Comparison of ENCODE assay signal across 8 cellular contexts in the genomic region with DNA sequence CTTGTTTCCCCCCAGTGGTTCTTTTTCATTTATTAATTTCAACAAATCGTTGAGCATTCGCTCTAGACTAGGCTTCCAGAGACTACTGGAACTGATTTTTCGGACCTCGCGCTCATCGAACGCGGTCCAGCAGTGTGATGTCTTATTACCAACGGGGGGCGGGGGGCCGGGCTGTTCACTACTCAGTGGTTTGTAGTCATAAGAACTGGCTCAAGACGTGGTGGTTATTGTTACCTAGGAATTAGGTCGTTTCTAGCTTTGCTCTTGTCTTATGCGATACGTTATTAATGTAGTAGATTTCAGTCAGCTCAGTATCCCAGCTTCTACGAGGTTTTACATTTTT. TPM values are rescaled to one million over a fixed set of nuclear protein-coding genes. Genes with fewer than 3 reads are reported as not detected.
DNase-seq lines count a peak whose midpoint lies in the region; ATAC-seq, FAIRE-seq and TF ChIP-seq lines count a peak whose summit lies in the region.

No MANE protein-coding gene starts in this region.

- H3K4me1 ChIP-seq in DOHH2 (ENCODE audit: control insufficient read depth, low read length) (peaks cover 24% of the 10 kb centered on the region), HUES6 (ENCODE audit: control insufficient read depth, insufficient read depth, low read length) (peaks cover 7% of the 10 kb centered on the region), GM12878 (ENCODE audit: control insufficient read depth, insufficient read depth, low read length) (no peaks in the 10 kb centered on the region; the same call in 1 of the 2 replicates), thoracic aorta (ENCODE audit: control insufficient read depth in 1 of 2, low read depth in 2 of 2) (peaks cover 9 to 24% of the 10 kb centered on the region in 2 donors)

- H3K9me3 ChIP-seq in DOHH2 (ENCODE audit: control insufficient read depth, insufficient read depth, low read length), result no peaks in the 10 kb centered on the region
- peaks cover 11% of the 10 kb centered on the region for H3K9me3 ChIP-seq in HUES6 (ENCODE audit: control insufficient read depth, insufficient read depth, low read depth, low read length)
- H3K9me3 ChIP-seq in GM12878 (replicated peaks; ENCODE audit: control insufficient read depth, insufficient read depth, low read length), result no peaks in the 10 kb centered on the region
- no peaks in the 10 kb centered on the region for H3K9me3 ChIP-seq in thoracic aorta

- H3K27ac ChIP-seq in DOHH2 (ENCODE audit: low read depth, low read length) (peak overlapping the region; percentile 74), HUES6 (ENCODE audit: low read depth, low read length) (peak overlapping the region; percentile 94; the same call in 1 of the 2 replicates), GM12878 (ENCODE audit: control insufficient read depth, insufficient read depth) (peak overlapping the region; percentile 99), thoracic aorta (peak overlapping the region; percentile 86 to 95)

- CTCF ChIA-PET in GM12878 (lab: Yijun Ruan, JAX), result interaction anchor here (0.6 to 2.8 kb wide), 7 partner anchors 31 to 551 kb away, joined by 3 to 17 read pairs (median 3); no protein-coding TSS in a partner anchor

- no peak for DNase-seq in GM12878 (ENCODE audit: low read depth, low spot score)
- peak in 1 of 2 donors; percentile 34 for DNase-seq in left colon
- no peak for DNase-seq in thoracic aorta (ENCODE audit: low spot score)
- no peak for DNase-seq in NCI-H187 (lab: John Stamatoyannopoulos, UW)
- no peak for DNase-seq in NCI-H1105 treated with DMSO at 0.1 percent for 48 hours (lab: John Stamatoyannopoulos, UW)

- FAIRE-seq in GM12878 (lab: Jason Lieb, UNC), result peak; percentile 23

- H3K79me2 ChIP-seq in DOHH2 (ENCODE audit: control insufficient read depth, low read length) (peaks cover 57% of the 10 kb centered on the region), GM12878 (ENCODE audit: control insufficient read depth, insufficient read depth, low read length) (peaks cover 45% of the 10 kb centered on the region)

- H2AFZ ChIP-seq in GM12878 (ENCODE audit: control insufficient read depth, low read depth, low read length), result no peak overlapping the region

- peak overlapping the region; percentile 96 for H3K9ac ChIP-seq in HUES6 (ENCODE audit: low read length)
- H3K9ac ChIP-seq in GM12878 (ENCODE audit: control insufficient read depth, insufficient read depth, low read length), result peak overlapping the region; percentile 100

- H3K4me3 ChIP-seq in DOHH2 (ENCODE audit: low read length), result peak overlapping the region; percentile 98
- peak overlapping the region; percentile 96 for H3K4me3 ChIP-seq in HUES6 (ENCODE audit: low read depth, low read length)
- peak overlapping the region; percentile 78 for H3K4me3 ChIP-seq in GM12878
- H3K4me3 ChIP-seq in thoracic aorta, result peak overlapping the region; percentile 91

- 2% methylated on average over 16 of the region's 16 CpGs for WGBS in GM12878 (ENCODE audit: insufficient coverage, insufficient replicate concordance, low lambda C conversion rate, missing lambda C conversion rate)

- no TSS peak for BruUV-seq in GM12878 (replicated peaks; lab: Mats Ljungman, UMichigan)

- peaks cover 55% of the 10 kb centered on the region for H3K36me3 ChIP-seq in DOHH2 (ENCODE audit: control insufficient read depth, low read length)
- peaks cover 44% of the 10 kb centered on the region for H3K36me3 ChIP-seq in HUES6 (ENCODE audit: control insufficient read depth, insufficient read depth, low read length)
- peaks cover 10 to 15% of the 10 kb centered on the region in 2 experiments for H3K36me3 ChIP-seq in GM12878 (ENCODE audit: control insufficient read depth in 2 of 2, insufficient read depth in 2 of 2, low read length in 1 of 2)
- peaks cover 31% of the 10 kb centered on the region for H3K36me3 ChIP-seq in thoracic aorta

- in situ Hi-C loops in GM12878 (cut with MboI), result no loop called here

- POLR2A ChIA-PET in GM12878 (lab: Charles Lee), result interaction anchor here (0.5 to 1.2 kb wide), 9 partner anchors 10 to 1021 kb away, joined by 3 to 6 read pairs (median 3); partner anchors contain the start of genes GNAI2, HYAL3, NAA80 and RBM6

- TF ChIP-seq EP300 in GM12878 (IDR thresholded peaks at IDR 0.05; ENCODE audit: borderline replicate concordance in 1 of 2, control insufficient read depth in 1 of 2, low read depth in 2 of 2, low read length in 2 of 2), result no peak

- H3K4me2 ChIP-seq in DOHH2 (ENCODE audit: low read length), result peak overlapping the region; percentile 85
- peak overlapping the region; percentile 46 for H3K4me2 ChIP-seq in GM12878 (ENCODE audit: control insufficient read depth, insufficient read depth)

- H4K20me1 ChIP-seq in DOHH2 (ENCODE audit: control insufficient read depth, insufficient read depth, low read depth, low read length) (peaks cover 17% of the 10 kb centered on the region; the same call in 1 of the 2 replicates), GM12878 (ENCODE audit: control insufficient read depth, insufficient read depth) (no peaks in the 10 kb centered on the region)

- RAD21 ChIA-PET in GM12878 (lab: Charles Lee; ENCODE audit: unreplicated experiment), result interaction anchor here (1.0 to 1.4 kb wide), 2 partner anchors 160 to 231 kb away, joined by 3 to 7 read pairs; partner anchors contain the start of gene MON1A

- no peak for TF ChIP-seq RAD21 in GM12878 (IDR thresholded peaks at IDR 0.05; ENCODE audit: insufficient read depth, low read depth, low read length)

- H3F3A ChIP-seq in DOHH2 (ENCODE audit: control insufficient read depth, insufficient read depth), result peaks cover 11% of the 10 kb centered on the region

- intact Hi-C loops in GM12878 (cut with micrococcal nuclease; ENCODE audit: unreplicated experiment), result no loop called here
- intact Hi-C loops in left colon (cut with DNase I, micrococcal nuclease), result no loop called here

- SMC1A ChIA-PET in GM12878 (lab: Charles Lee; ENCODE audit: uncharacterized antibody, unreplicated experiment), result interaction anchor here (0.7 to 1.7 kb wide), 5 partner anchors 10 to 146 kb away, joined by 3 to 7 read pairs (median 4); no protein-coding TSS in a partner anchor

- H3K27me3 ChIP-seq in DOHH2 (ENCODE audit: control insufficient read depth, low read length) (no peaks in the 10 kb centered on the region), HUES6 (ENCODE audit: control insufficient read depth, insufficient read depth, low read length) (no peaks in the 10 kb centered on the region), GM12878 (replicated peaks in 1 of 2; ENCODE audit: control insufficient read depth in 2 of 2, insufficient read depth in 2 of 2, low read length in 1 of 2) (no peaks in the 10 kb centered on the region), thoracic aorta (replicated peaks; ENCODE audit: insufficient read depth) (no peaks in the 10 kb centered on the region)

- TF ChIP-seq POLR2A in GM12878 (IDR thresholded peaks at IDR 0.05; ENCODE audit: low read depth, low read length), result no peak

- TF ChIP-seq CTCF in DOHH2 (IDR thresholded peaks at IDR 0.05; ENCODE audit: low read depth, low read length, poor library complexity, severe bottlenecking) (no peak), GM12878 (IDR thresholded peaks at IDR 0.05 in 2 of 3, conservative IDR thresholded peaks at IDR 0.05 in 1 of 3; ENCODE audit: control insufficient read depth in 2 of 3, extremely low read depth in 1 of 3, insufficient read depth in 1 of 3, low read depth in 3 of 3, low read length in 3 of 3) (no peak), thoracic aorta (IDR thresholded peaks at IDR 0.05) (no peak)

- H3K9me2 ChIP-seq in DOHH2 (replicated peaks; ENCODE audit: control insufficient read depth, low read length), result no peaks in the 10 kb centered on the region

- ATAC-seq in GM12878, result peak; percentile 37
- peak; percentile 25 for ATAC-seq in left colon
- peak; percentile 8 for ATAC-seq in thoracic aorta (ENCODE audit: insufficient number of reproducible peaks, low FRiP score, low read depth)
- no peak for ATAC-seq in HG03159 (IDR thresholded peaks at IDR 0.05; ENCODE audit: unreplicated experiment)

TF ChIP-seq in GM12878, 131 proteins besides CTCF, POLR2A, EP300 and RAD21:
- TF ChIP-seq CREB1 (IDR thresholded peaks at IDR 0.05; ENCODE audit: low read depth) (no peak), PAX8 (IDR thresholded peaks at IDR 0.05) (peak; percentile 41; the same call in 1 of the 2 replicates)

RNA-seq across cellular contexts. Expression of gene RBM5, which starts 0.9 kb away (rescaled TPM):
- total RNA-seq in GM12878 (2013; cell fraction: nucleolus; rRNA removed), result 1,107 and 1,146 TPM in 2 replicates
- 136 and 148 TPM in 2 replicates for total RNA-seq in GM12878 (2014; rRNA removed)
- 120 and 124 TPM in 2 replicates for total RNA-seq in GM12878 (2014; rRNA removed; fragmentation: Illumina TruSeq; extraction: Trizol)
- total RNA-seq in GM12878 (2021), result 94.0 and 101 TPM in 2 replicates
- 88.5 TPM for polyA plus RNA-seq in GM12878 (2011; ENCODE audit: low read depth)
- polyA plus RNA-seq in GM12878 (2011; rRNA removed), result 329 and 347 TPM in 2 replicates
- polyA plus RNA-seq in GM12878 (2011; cell fraction: cytosol; rRNA removed), result 144 and 201 TPM in 2 replicates
- polyA plus RNA-seq in GM12878 (2011; cell fraction: nucleus; rRNA removed), result 1,132 and 1,572 TPM in 2 replicates
- 91.1 and 106 TPM in 2 replicates for polyA plus RNA-seq in GM12878 (2012)
- polyA plus RNA-seq in GM12878 (2014; fragmentation: Illumina TruSeq; extraction: Trizol), result 143 and 174 TPM in 2 replicates
- 10 to 100 TPM; 35.1 to 48.1 TPM for polyA plus RNA-seq in GM12878 (2014; fragmentation: Nextera tagmentation; extraction: Ambion mirVana)
- polyA plus RNA-seq in GM12878 (2014; rRNA removed), result 123 and 142 TPM in 2 replicates
- polyA plus RNA-seq in GM12878 (2016; fragmentation: Nextera tagmentation; extraction: Ambion mirVana), result 10 to 100 TPM; 70.5 to 70.9 TPM
- 288 and 371 TPM in 2 replicates for polyA minus RNA-seq in GM12878 (2011; rRNA and poly(A)+ RNA removed)
- 54.3 and 72.3 TPM in 2 replicates for polyA minus RNA-seq in GM12878 (2011; cell fraction: cytosol; rRNA and poly(A)+ RNA removed)
- polyA minus RNA-seq in GM12878 (2011; cell fraction: nucleus; rRNA and poly(A)+ RNA removed), result 322 and 360 TPM in 2 replicates
- total RNA-seq in left colon, result 100 to 1,000 TPM; 124 to 135 TPM
- total RNA-seq in thoracic aorta, result 100 to 1,000 TPM; 217 to 301 TPM
